ENCODE assay signal across 8 cellular contexts in genomic region chr10:45118929-45119328, GRCh38.
"Had no signal": no experiment of that assay in that cellular context is flagged by ENCODE, and none has a peak within 500 bp of the region (broad histone marks: within the 10 kb centered on the region; RNA-seq: fewer than 3 reads in every experiment).

No MANE protein-coding gene starts in this region.

- DNase-seq: GDM1, GF-D8 had no signal

- H3K4me3 ChIP-seq: GM12878 had no signal

- ATAC-seq: GM12878 had no signal

- FAIRE-seq: G401.6, GM12878, GM12891, GM12892, GM18507, GM19239 had no signal
